Comparison of ENCODE assay signal across 21 cellular contexts in genomic region chr1:3888301-3888700, GRCh38.
"Had no signal": no experiment of that assay in that cellular context is flagged by ENCODE, and none has a peak within 500 bp of the region (broad histone marks: within the 10 kb centered on the region; RNA-seq: fewer than 3 reads in every experiment).

No MANE protein-coding gene starts in this region.

- H3K27ac ChIP-seq: colonic mucosa, foreskin keratinocyte, hepatocyte, neutrophil, testis, tibial nerve, upper lobe of right lung, vagina had no signal

- H3K4me1 ChIP-seq: colonic mucosa, foreskin keratinocyte, testis, vagina had no signal

- H3K4me1 Mint-ChIP-seq: endodermal cell, nephron had no signal

- H3K27ac Mint-ChIP-seq: endodermal cell; nephron; stimulated activated naive B cell treated with anti-CD40 and anti-IgM and Interleukin-4, amounts not matched to agents 10 μg/mL and 1 μg/mL and 100 μg/mL, for 72 hours; stimulated activated naive CD8-positive, alpha-beta T cell treated with anti-CD3 and anti-CD28 coated beads, Interleukin-15, amount 100 ng/mL, for 72 hours had no signal

- H3K27me3 ChIP-seq: colonic mucosa, foreskin keratinocyte, hepatocyte, neutrophil, testis, tibial nerve, upper lobe of right lung, vagina had no signal

- H3K4me3 ChIP-seq: colonic mucosa, hepatocyte, mucosa of descending colon, testis, tibial nerve, upper lobe of right lung, vagina had no signal

- H3K4me2 ChIP-seq: hepatocyte had no signal

- DNase-seq: colonic mucosa; dermis blood vessel endothelial cell; endodermal cell; erythroblast; foreskin keratinocyte; head of caudate nucleus; kidney glomerular epithelial cell; mucosa of descending colon; stimulated activated CD4-positive, alpha-beta T cell treated with anti-CD3 and anti-CD28 coated beads, Interleukin-2, amount 100 ng/mL, for 24 hours; stimulated activated CD4-positive, alpha-beta T cell treated with anti-CD3 and anti-CD28 coated beads, Interleukin-4, amount 100 ng/mL, for 4 hours; stimulated activated naive B cell treated with anti-CD40 and anti-IgM and Interleukin-4, amounts not matched to agents 10 μg/mL and 1 μg/mL and 100 μg/mL, for 72 hours; stimulated activated naive CD8-positive, alpha-beta T cell treated with anti-CD3 and anti-CD28 coated beads, Interleukin-15, amount 100 ng/mL, for 72 hours; testis; upper lobe of right lung had no signal

- H2AFZ ChIP-seq: hepatocyte had no signal

- H3K4me3 Mint-ChIP-seq: endodermal cell; nephron; stimulated activated naive B cell treated with anti-CD40 and anti-IgM and Interleukin-4, amounts not matched to agents 10 μg/mL and 1 μg/mL and 100 μg/mL, for 72 hours; stimulated activated naive CD8-positive, alpha-beta T cell treated with anti-CD3 and anti-CD28 coated beads, Interleukin-15, amount 100 ng/mL, for 72 hours had no signal

- ATAC-seq: foreskin keratinocyte; left lobe of liver; mucosa of descending colon; sciatic nerve; stimulated activated naive B cell treated with anti-CD40 and anti-IgM and Interleukin-4, amounts not matched to agents 10 μg/mL and 1 μg/mL and 100 μg/mL, for 72 hours; stimulated activated naive CD8-positive, alpha-beta T cell treated with anti-CD3 and anti-CD28 coated beads, Interleukin-15, amount 100 ng/mL, for 72 hours; upper lobe of right lung had no signal

- H3K9me3 ChIP-seq: colonic mucosa, mucosa of descending colon, neutrophil, testis, tibial nerve, upper lobe of right lung, vagina had no signal

- H3K9me3 Mint-ChIP-seq: endodermal cell; nephron; stimulated activated naive B cell treated with anti-CD40 and anti-IgM and Interleukin-4, amounts not matched to agents 10 μg/mL and 1 μg/mL and 100 μg/mL, for 72 hours; stimulated activated naive CD8-positive, alpha-beta T cell treated with anti-CD3 and anti-CD28 coated beads, Interleukin-15, amount 100 ng/mL, for 72 hours had no signal

- H3K27me3 Mint-ChIP-seq: stimulated activated naive B cell treated with anti-CD40 and anti-IgM and Interleukin-4, amounts not matched to agents 10 μg/mL and 1 μg/mL and 100 μg/mL, for 72 hours; stimulated activated naive CD8-positive, alpha-beta T cell treated with anti-CD3 and anti-CD28 coated beads, Interleukin-15, amount 100 ng/mL, for 72 hours had no signal
